In genomic region chr11:62880803-62881578, GRCh38 we compare ENCODE assay signal across 8 cellular contexts. TPM values are rescaled to one million over a fixed set of nuclear protein-coding genes. Genes with fewer than 3 reads are reported as not detected.
DNase-seq lines count a peak whose midpoint lies in the region; ATAC-seq and TF ChIP-seq lines count a peak whose summit lies in the region.

TSS of gene SLC3A2 (plus strand) at chr11:62880896. CDS start at chr11:62881024, 128 bp downstream.

- peaks cover 42% of the 10 kb centered on the region for H3K36me3 Mint-ChIP-seq in chondrocyte (ENCODE audit: low read depth)

- no peaks in the 10 kb centered on the region for H3K27me3 ChIP-seq in layer of hippocampus (ENCODE audit: control insufficient read depth, insufficient read depth, low read length)

- H3K27ac ChIP-seq in layer of hippocampus (ENCODE audit: low read depth, low read length), result peak within 1 kb of the TSS; percentile 98

- TF ChIP-seq CTCF in chondrocyte (IDR thresholded peaks at IDR 0.05), result peak; percentile 88

- peaks cover 50% of the 10 kb centered on the region for H3K4me1 Mint-ChIP-seq in chondrocyte (ENCODE audit: low read depth)

- ATAC-seq in GM18873 (IDR thresholded peaks at IDR 0.05; ENCODE audit: low FRiP score, unreplicated experiment) (peak; percentile 51), HG03135 (IDR thresholded peaks at IDR 0.05; ENCODE audit: unreplicated experiment) (peak; percentile 70)

- peak within 1 kb of the TSS; percentile 100 for H3K27ac Mint-ChIP-seq in chondrocyte (ENCODE audit: unreplicated experiment)

- H3K4me3 Mint-ChIP-seq in chondrocyte (ENCODE audit: unreplicated experiment), result peak within 1 kb of the TSS; percentile 100

- no peaks in the 10 kb centered on the region for H3K9me3 Mint-ChIP-seq in chondrocyte (ENCODE audit: low read depth)

- DNase-seq in AG20443 (ENCODE audit: low spot score) (peak; percentile 92), NCI-H345 (lab: John Stamatoyannopoulos, UW) (peak; percentile 89), chondrocyte (ENCODE audit: low spot score) (peak; percentile 94)
- peak; percentile 73 to 78 for DNase-seq in activated CD4-positive, alpha-beta T cell treated with anti-CD3 and anti-CD28 coated beads for 24 hours (ENCODE audit: low read depth in 2 of 2)
- DNase-seq in stimulated activated CD4-positive, alpha-beta T cell treated with anti-CD3 and anti-CD28 coated beads, Interleukin-1b, Interleukin-23, amount 100 ng/mL, for 48 hours, result peak; percentile 86

- H3K27me3 Mint-ChIP-seq in chondrocyte (ENCODE audit: low read depth), result no peaks in the 10 kb centered on the region

RNA-seq across cellular contexts. Expression of gene SLC3A2, which starts in this region (rescaled TPM):
- total RNA-seq in chondrocyte, result 125 to 380 TPM (median 374 TPM) in 3 replicates

Comparison
In these comparisons a context has a peak if more than half of its experiments do, and no peak if none do; other contexts are left out.
1. Peak in every context shown above with its lines: DNase-seq, ATAC-seq and H3K27ac ChIP-seq.